2 cellular contexts compared by ENCODE assay signal in genomic region chr10:6234371-6234770, GRCh38.
TF ChIP-seq lines count a peak whose summit lies in the region.

No MANE protein-coding gene starts in this region.

TF ChIP-seq in HCT116, 20 proteins besides CTCF, POLR2A, EP300 and RAD21:
- TF ChIP-seq FOSL1 (IDR thresholded peaks at IDR 0.05; ENCODE audit: low read depth) (no peak), SIN3A (IDR thresholded peaks at IDR 0.05; ENCODE audit: low read depth) (no peak), ZFX (IDR thresholded peaks at IDR 0.05) (no peak), ZNF274 (IDR thresholded peaks at IDR 0.05; ENCODE audit: low read depth, low read length) (no peak), ATF3 (IDR thresholded peaks at IDR 0.05) (no peak), CEBPB (IDR thresholded peaks at IDR 0.05; ENCODE audit: low read depth) (no peak), EZH2 (IDR thresholded peaks at IDR 0.05) (no peak), JUND (IDR thresholded peaks at IDR 0.05) (no peak), MAX (IDR thresholded peaks at IDR 0.05) (no peak)
TF ChIP-seq in HCT116: peak in this region for 0.

TF ChIP-seq in endothelial cell of umbilical vein, 7 proteins besides CTCF, POLR2A, EP300 and RAD21:
- TF ChIP-seq GATA2 (IDR thresholded peaks at IDR 0.05; ENCODE audit: insufficient read depth, insufficient read length, low read depth, low read length) (no peak), MAX (IDR thresholded peaks at IDR 0.05; ENCODE audit: insufficient read depth, insufficient read length) (no peak), FOS (IDR thresholded peaks at IDR 0.05; ENCODE audit: borderline replicate concordance, insufficient read depth, low read length) (no peak), MYC (IDR thresholded peaks at IDR 0.05; ENCODE audit: low read depth, low read length) (no peak), EZH2 (IDR thresholded peaks at IDR 0.05; ENCODE audit: borderline replicate concordance, low read depth, low read length, severe bottlenecking) (no peak), POLR2AphosphoS5 (IDR thresholded peaks at IDR 0.05; ENCODE audit: insufficient read depth, low read depth, low read length) (no peak), JUN (IDR thresholded peaks at IDR 0.05; ENCODE audit: borderline replicate concordance, insufficient read depth, insufficient read length, low read depth) (no peak)
